ENCODE assay signal across 1 cellular context in the genomic region with DNA sequence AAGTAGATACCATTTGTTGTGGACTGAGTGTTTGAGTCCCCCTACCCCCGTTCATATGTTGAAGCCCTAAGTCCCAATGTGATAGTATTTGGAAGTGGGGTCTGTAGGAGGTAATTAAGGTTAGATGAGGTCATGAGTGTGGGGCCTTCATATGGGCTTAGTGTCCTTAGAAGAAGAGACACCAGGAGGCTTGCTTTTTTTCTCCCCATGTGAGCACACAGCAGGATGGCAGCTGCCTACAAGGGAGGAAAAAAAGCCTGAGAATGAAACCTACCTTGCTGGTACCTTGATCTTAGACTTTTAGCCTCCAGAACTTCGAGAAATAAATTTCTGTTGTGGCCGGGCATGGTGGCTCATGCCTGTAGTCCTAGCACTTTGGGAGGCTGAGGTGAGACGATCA.
TF ChIP-seq lines count a peak whose summit lies in the region.

No MANE protein-coding gene starts in this region.

TF ChIP-seq in GM12878, 131 proteins besides CTCF, POLR2A, EP300 and RAD21 (continued from another document):
- TF ChIP-seq, protein P1, sequence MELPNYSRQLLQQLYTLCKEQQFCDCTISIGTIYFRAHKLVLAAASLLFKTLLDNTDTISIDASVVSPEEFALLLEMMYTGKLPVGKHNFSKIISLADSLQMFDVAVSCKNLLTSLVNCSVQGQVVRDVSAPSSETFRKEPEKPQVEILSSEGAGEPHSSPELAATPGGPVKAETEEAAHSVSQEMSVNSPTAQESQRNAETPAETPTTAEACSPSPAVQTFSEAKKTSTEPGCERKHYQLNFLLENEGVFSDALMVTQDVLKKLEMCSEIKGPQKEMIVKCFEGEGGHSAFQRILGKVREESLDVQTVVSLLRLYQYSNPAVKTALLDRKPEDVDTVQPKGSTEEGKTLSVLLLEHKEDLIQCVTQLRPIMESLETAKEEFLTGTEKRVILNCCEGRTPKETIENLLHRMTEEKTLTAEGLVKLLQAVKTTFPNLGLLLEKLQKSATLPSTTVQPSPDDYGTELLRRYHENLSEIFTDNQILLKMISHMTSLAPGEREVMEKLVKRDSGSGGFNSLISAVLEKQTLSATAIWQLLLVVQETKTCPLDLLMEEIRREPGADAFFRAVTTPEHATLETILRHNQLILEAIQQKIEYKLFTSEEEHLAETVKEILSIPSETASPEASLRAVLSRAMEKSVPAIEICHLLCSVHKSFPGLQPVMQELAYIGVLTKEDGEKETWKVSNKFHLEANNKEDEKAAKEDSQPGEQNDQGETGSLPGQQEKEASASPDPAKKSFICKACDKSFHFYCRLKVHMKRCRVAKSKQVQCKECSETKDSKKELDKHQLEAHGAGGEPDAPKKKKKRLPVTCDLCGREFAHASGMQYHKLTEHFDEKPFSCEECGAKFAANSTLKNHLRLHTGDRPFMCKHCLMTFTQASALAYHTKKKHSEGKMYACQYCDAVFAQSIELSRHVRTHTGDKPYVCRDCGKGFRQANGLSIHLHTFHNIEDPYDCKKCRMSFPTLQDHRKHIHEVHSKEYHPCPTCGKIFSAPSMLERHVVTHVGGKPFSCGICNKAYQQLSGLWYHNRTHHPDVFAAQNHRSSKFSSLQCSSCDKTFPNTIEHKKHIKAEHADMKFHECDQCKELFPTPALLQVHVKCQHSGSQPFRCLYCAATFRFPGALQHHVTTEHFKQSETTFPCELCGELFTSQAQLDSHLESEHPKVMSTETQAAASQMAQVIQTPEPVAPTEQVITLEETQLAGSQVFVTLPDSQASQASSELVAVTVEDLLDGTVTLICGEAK (IDR thresholded peaks at IDR 0.05; ENCODE audit: borderline replicate concordance): no peak
- no peak for TF ChIP-seq SREBF1 (IDR thresholded peaks at IDR 0.05; ENCODE audit: low read length)
- TF ChIP-seq, protein P2, sequence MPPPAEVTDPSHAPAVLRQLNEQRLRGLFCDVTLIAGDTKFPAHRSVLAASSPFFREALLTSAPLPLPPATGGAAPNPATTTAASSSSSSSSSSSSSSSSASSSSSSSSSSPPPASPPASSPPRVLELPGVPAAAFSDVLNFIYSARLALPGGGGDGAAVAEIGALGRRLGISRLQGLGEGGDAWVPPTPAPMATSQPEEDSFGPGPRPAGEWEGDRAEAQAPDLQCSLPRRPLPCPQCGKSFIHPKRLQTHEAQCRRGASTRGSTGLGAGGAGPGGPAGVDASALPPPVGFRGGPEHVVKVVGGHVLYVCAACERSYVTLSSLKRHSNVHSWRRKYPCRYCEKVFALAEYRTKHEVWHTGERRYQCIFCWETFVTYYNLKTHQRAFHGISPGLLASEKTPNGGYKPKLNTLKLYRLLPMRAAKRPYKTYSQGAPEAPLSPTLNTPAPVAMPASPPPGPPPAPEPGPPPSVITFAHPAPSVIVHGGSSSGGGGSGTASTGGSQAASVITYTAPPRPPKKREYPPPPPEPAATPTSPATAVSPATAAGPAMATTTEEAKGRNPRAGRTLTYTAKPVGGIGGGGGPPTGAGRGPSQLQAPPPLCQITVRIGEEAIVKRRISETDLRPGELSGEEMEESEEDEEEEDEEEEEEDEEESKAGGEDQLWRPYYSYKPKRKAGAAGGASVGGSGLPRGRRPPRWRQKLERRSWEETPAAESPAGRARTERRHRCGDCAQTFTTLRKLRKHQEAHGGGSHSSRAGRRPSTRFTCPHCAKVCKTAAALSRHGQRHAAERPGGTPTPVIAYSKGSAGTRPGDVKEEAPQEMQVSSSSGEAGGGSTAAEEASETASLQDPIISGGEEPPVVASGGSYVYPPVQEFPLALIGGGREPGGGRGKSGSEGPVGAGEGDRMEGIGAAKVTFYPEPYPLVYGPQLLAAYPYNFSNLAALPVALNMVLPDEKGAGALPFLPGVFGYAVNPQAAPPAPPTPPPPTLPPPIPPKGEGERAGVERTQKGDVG (CRISPR knock-in tag; IDR thresholded peaks at IDR 0.05): no peak
- no peak for TF ChIP-seq TCF12 (IDR thresholded peaks at IDR 0.05; ENCODE audit: low read depth, low read length)
- no peak for TF ChIP-seq NFXL1 (IDR thresholded peaks at IDR 0.05; ENCODE audit: borderline replicate concordance)
- no peak for TF ChIP-seq ZNF207 (IDR thresholded peaks at IDR 0.05; ENCODE audit: borderline replicate concordance)
- TF ChIP-seq PAX8 (IDR thresholded peaks at IDR 0.05): no peak
- TF ChIP-seq, protein P3, sequence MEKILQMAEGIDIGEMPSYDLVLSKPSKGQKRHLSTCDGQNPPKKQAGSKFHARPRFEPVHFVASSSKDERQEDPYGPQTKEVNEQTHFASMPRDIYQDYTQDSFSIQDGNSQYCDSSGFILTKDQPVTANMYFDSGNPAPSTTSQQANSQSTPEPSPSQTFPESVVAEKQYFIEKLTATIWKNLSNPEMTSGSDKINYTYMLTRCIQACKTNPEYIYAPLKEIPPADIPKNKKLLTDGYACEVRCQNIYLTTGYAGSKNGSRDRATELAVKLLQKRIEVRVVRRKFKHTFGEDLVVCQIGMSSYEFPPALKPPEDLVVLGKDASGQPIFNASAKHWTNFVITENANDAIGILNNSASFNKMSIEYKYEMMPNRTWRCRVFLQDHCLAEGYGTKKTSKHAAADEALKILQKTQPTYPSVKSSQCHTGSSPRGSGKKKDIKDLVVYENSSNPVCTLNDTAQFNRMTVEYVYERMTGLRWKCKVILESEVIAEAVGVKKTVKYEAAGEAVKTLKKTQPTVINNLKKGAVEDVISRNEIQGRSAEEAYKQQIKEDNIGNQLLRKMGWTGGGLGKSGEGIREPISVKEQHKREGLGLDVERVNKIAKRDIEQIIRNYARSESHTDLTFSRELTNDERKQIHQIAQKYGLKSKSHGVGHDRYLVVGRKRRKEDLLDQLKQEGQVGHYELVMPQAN (conservative IDR thresholded peaks at IDR 0.05): no peak
